8 cellular contexts compared by ENCODE assay signal in genomic region chr17:63698886-63699637, GRCh38. TPM values are rescaled to one million over a fixed set of nuclear protein-coding genes. Genes with fewer than 3 reads are reported as not detected.
DNase-seq lines count a peak whose midpoint lies in the region; ATAC-seq and TF ChIP-seq lines count a peak whose summit lies in the region.

No MANE protein-coding gene starts in this region.

- intact Hi-C loops in dorsolateral prefrontal cortex (cut with DNase I): loop anchor here in 1 of 2 donors (5.0 kb wide), 1 partner anchor 272 kb away; no protein-coding TSS in a partner anchor

- H3K4me3 ChIP-seq in LNCaP clone FGC (ENCODE audit: low read depth, low read length): 0 out of 2 replicates have a peak overlapping the region, but pooled peaks have one; percentile 15
- peak overlapping the region; percentile 31 to 72 (median 56) for H3K4me3 ChIP-seq in dorsolateral prefrontal cortex
- H3K4me3 ChIP-seq in mononuclear cell (ENCODE audit: low read length): peak overlapping the region; percentile 96

- no peaks in the 10 kb centered on the region for H3K27me3 ChIP-seq in dorsolateral prefrontal cortex
- no peaks in the 10 kb centered on the region for H3K27me3 ChIP-seq in mononuclear cell (ENCODE audit: insufficient read depth, low read length)

- DNase-seq in AML-193 (lab: John Stamatoyannopoulos, UW) (peak; percentile 52 to 60), LNCaP clone FGC (ENCODE audit: low read depth) (no peak), dorsolateral prefrontal cortex (no peak), NCI-H1105 treated with DMSO at 0.1 percent for 48 hours (lab: John Stamatoyannopoulos, UW) (no peak)
- DNase-seq in activated CD4-positive, alpha-beta T cell treated with anti-CD3 and anti-CD28 coated beads for 48 hours: peak; percentile 80
- peak; percentile 70 to 76 for DNase-seq in stimulated activated CD8-positive, alpha-beta memory T cell treated with anti-CD3 and anti-CD28 coated beads, Interleukin-7, amount 100 ng/mL, for 1 hour (ENCODE audit: low read depth in 2 of 2)

- H3K9me3 ChIP-seq in mononuclear cell (ENCODE audit: low read depth, low read length): no peaks in the 10 kb centered on the region

- peak; percentile 23 for ATAC-seq in GM19351 (IDR thresholded peaks at IDR 0.05; ENCODE audit: unreplicated experiment)

- TF ChIP-seq CTCF in LNCaP clone FGC (IDR thresholded peaks at IDR 0.05; ENCODE audit: control insufficient read depth, extremely low read depth, insufficient read depth): no peak
- no peak for TF ChIP-seq CTCF in dorsolateral prefrontal cortex (IDR thresholded peaks at IDR 0.05 in 54 of 56, conservative IDR thresholded peaks at IDR 0.05 in 2 of 56; ENCODE audit: low read depth in 1 of 56, partially characterized antibody in 56 of 56)

- H3K27ac ChIP-seq in dorsolateral prefrontal cortex: peak overlapping the region in 57 of 59 donors; percentile 39 to 95 (median 75)

- H3K4me1 ChIP-seq in mononuclear cell (ENCODE audit: insufficient read depth, low read length): peaks cover 76% of the 10 kb centered on the region

RNA-seq across cellular contexts. Expression of gene LIMD2, which starts 0.9 kb away (rescaled TPM):
- total RNA-seq in dorsolateral prefrontal cortex: 10 to 100 TPM; 12.5 to 37.7 (median 23.8) TPM
- 274 TPM for total RNA-seq in mononuclear cell

RNA-seq across cellular contexts. Expression of gene STRADA, which starts 42.5 kb away (rescaled TPM):
- total RNA-seq in dorsolateral prefrontal cortex (100 to 1,000 TPM in 3 of 120 experiments, 10 to 100 TPM in 117; 47.3 to 105 (median 79.1) TPM), mononuclear cell (37.7 TPM)

Comparison
In these comparisons a context has a peak if more than half of its experiments do, and no peak if none do; other contexts are left out.
1. DNase-seq: peak in AML-193 (2 of 2), activated CD4-positive, alpha-beta T cell treated with anti-CD3 and anti-CD28 coated beads for 48 hours (single experiment) and stimulated activated CD8-positive, alpha-beta memory T cell treated with anti-CD3 and anti-CD28 coated beads, Interleukin-7, amount 100 ng/mL, for 1 hour (2 of 2); none in LNCaP clone FGC (single experiment), dorsolateral prefrontal cortex (0 of 10) and NCI-H1105 treated with DMSO at 0.1 percent for 48 hours (single experiment).
2. H3K4me3 ChIP-seq: peak in every context shown above with its lines; median percentile 96 in mononuclear cell; 56 in dorsolateral prefrontal cortex; 15 in LNCaP clone FGC.